In genomic region chr17:34579017-34579946, GRCh38 we compare ENCODE assay signal across 8 cellular contexts. TPM values are rescaled to one million over a fixed set of nuclear protein-coding genes. Genes with fewer than 3 reads are reported as not detected.
DNase-seq lines count a peak whose midpoint lies in the region; TF ChIP-seq lines count a peak whose summit lies in the region.

Gene TMEM132E, plus strand, starts transcription at chr17:34579582. Its CDS starts 1,495 bp downstream, at chr17:34581077.

- H3K36me3 ChIP-seq in Peyer's patch (no peaks in the 10 kb centered on the region), tibial artery (no peaks in the 10 kb centered on the region)
- H3K36me3 ChIP-seq in effector memory CD4-positive, alpha-beta T cell (ENCODE audit: control insufficient read depth, insufficient read depth, low read length), result no peaks in the 10 kb centered on the region

- no peak within 1 kb of the TSS for H3K27ac Mint-ChIP-seq in mesothelial cell of epicardium

- H3K4me1 Mint-ChIP-seq in mesothelial cell of epicardium, result peaks cover 26% of the 10 kb centered on the region

- peaks cover 93% of the 10 kb centered on the region for H3K27me3 Mint-ChIP-seq in mesothelial cell of epicardium (ENCODE audit: low read depth)

- H3K27ac ChIP-seq in Peyer's patch, result no peak within 1 kb of the TSS
- H3K27ac ChIP-seq in effector memory CD4-positive, alpha-beta T cell (ENCODE audit: insufficient read depth, low read length, poor library complexity, severe bottlenecking), result no peak within 1 kb of the TSS
- H3K27ac ChIP-seq in tibial artery, result no peak within 1 kb of the TSS

- H3K27me3 ChIP-seq in Peyer's patch (peaks cover 0 to 27% of the 10 kb centered on the region in 2 donors), tibial artery (peaks cover 0 to 90% of the 10 kb centered on the region in 2 donors)
- peaks cover 52% of the 10 kb centered on the region for H3K27me3 ChIP-seq in effector memory CD4-positive, alpha-beta T cell (replicated peaks; ENCODE audit: control insufficient read depth, insufficient read depth, low read length, poor library complexity, severe bottlenecking)

- TF ChIP-seq POLR2A in Peyer's patch (IDR thresholded peaks at IDR 0.05), result no peak

- H3K4me3 ChIP-seq in Peyer's patch, result peak within 1 kb of the TSS; percentile 14 to 54 (median 43)
- peak within 1 kb of the TSS; percentile 46 for H3K4me3 ChIP-seq in effector memory CD4-positive, alpha-beta T cell (ENCODE audit: insufficient read depth, low read depth, low read length, poor library complexity, severe bottlenecking)
- peak within 1 kb of the TSS; percentile 49 to 70 for H3K4me3 ChIP-seq in tibial artery

- H3K9me3 ChIP-seq in Peyer's patch (peaks cover 0 to 6% (median 0%) of the 10 kb centered on the region in 4 donors), tibial artery (no peaks in the 10 kb centered on the region)
- no peaks in the 10 kb centered on the region for H3K9me3 ChIP-seq in effector memory CD4-positive, alpha-beta T cell (ENCODE audit: control insufficient read depth, low read length)

- H3K4me1 ChIP-seq in Peyer's patch (peaks cover 0 to 28% (median 15%) of the 10 kb centered on the region in 4 donors), tibial artery (peaks cover 0 to 39% (median 35%) of the 10 kb centered on the region in 4 donors)
- H3K4me1 ChIP-seq in effector memory CD4-positive, alpha-beta T cell (ENCODE audit: control insufficient read depth, insufficient read depth, low read length, poor library complexity, severe bottlenecking), result peaks cover 25% of the 10 kb centered on the region

- H3K36me3 Mint-ChIP-seq in mesothelial cell of epicardium, result no peaks in the 10 kb centered on the region

- intact Hi-C loops in tibial artery (cut with DNase I; ENCODE audit: low total_unique reads), result no loop called here

- TF ChIP-seq CTCF in Peyer's patch (IDR thresholded peaks at IDR 0.05) (no peak), mesothelial cell of epicardium (IDR thresholded peaks at IDR 0.05; ENCODE audit: unreplicated experiment) (no peak), tibial artery (IDR thresholded peaks at IDR 0.05) (no peak)

- H3K4me3 Mint-ChIP-seq in mesothelial cell of epicardium, result peak within 1 kb of the TSS; percentile 80

- DNase-seq in NCI-H2107 treated with DMSO at 0.1 percent for 48 hours (lab: John Stamatoyannopoulos, UW; ENCODE audit: unreplicated experiment), result peak; percentile 59
- no peak for DNase-seq in NCI-H2107 (lab: John Stamatoyannopoulos, UW)
- DNase-seq in Peyer's patch, result peak in 2 of 3 donors; percentile 16 to 54
- DNase-seq in effector memory CD4-positive, alpha-beta T cell, result no peak
- DNase-seq in mesothelial cell of epicardium (ENCODE audit: low spot score in 2 of 2, unreplicated experiment in 2 of 2), result peak; percentile 45 to 75
- peak in 1 of 2 donors; percentile 30 for DNase-seq in tibial artery
- no peak for DNase-seq in UCSD-AML1 (lab: John Stamatoyannopoulos, UW; ENCODE audit: unreplicated experiment)
- no peak for DNase-seq in cortex of kidney (lab: John Stamatoyannopoulos, UW)

- H3K9me3 Mint-ChIP-seq in mesothelial cell of epicardium, result peaks cover 4% of the 10 kb centered on the region

RNA-seq across cellular contexts. Expression of gene TMEM132E, which starts in this region (rescaled TPM):
- total RNA-seq in Peyer's patch, result 1 to 10 TPM in 1 of 4 donors, under 1 TPM in 1, not detected in 2; 0.13 to 1.7 TPM
- 0.62 to 0.86 TPM (median 0.80 TPM) in 3 replicates for total RNA-seq in mesothelial cell of epicardium

Comparison
In these comparisons a context has a peak if more than half of its experiments do, and no peak if none do; other contexts are left out.
1. DNase-seq: peak in NCI-H2107 treated with DMSO at 0.1 percent for 48 hours (single experiment) and Peyer's patch (2 of 3); none in NCI-H2107 (single experiment), effector memory CD4-positive, alpha-beta T cell (0 of 3), UCSD-AML1 (single experiment) and cortex of kidney (single experiment).
2. Peak in DNase-seq in mesothelial cell of epicardium; RNA of the gene not detected or under 1 TPM.
3. Peak in every context shown above with its lines, with median percentiles within 50 percentile points of each other: H3K4me3 ChIP-seq.